In genomic region chr11:119730347-119730613, GRCh38 we compare ENCODE assay signal across 9 cellular contexts. TPM values are rescaled to one million over a fixed set of nuclear protein-coding genes. Genes with fewer than 3 reads are reported as not detected.
A peak's percentile ranks its signal among the peaks of the same experiment; 100 is the strongest.
DNase-seq lines count a peak whose midpoint lies in the region; TF ChIP-seq lines count a peak whose summit lies in the region.
"Had no signal": no experiment of that assay in that cellular context is flagged by ENCODE, and none has a peak within 500 bp of the region (broad histone marks: within the 10 kb centered on the region; RNA-seq: fewer than 3 reads in every experiment).

No MANE protein-coding gene starts in this region.

- in situ Hi-C loops in transverse colon (cut with MboI; ENCODE audit: low pct_ligation_motif_present in 1 of 4, low pct_unique_long_range_greater_than_20kb in 1 of 4, low sequenced_read_pairs in 3 of 4) = loop anchor here in 2 of 4 donors (10.0 kb wide), 1 partner anchor 55 kb away; no protein-coding TSS in a partner anchor

- H3K4me3 Mint-ChIP-seq in activated naive CD4-positive, alpha-beta T cell treated with anti-CD3 and anti-CD28 coated beads, Interleukin-2, amount 50 U/mL, for 24 hours = peak overlapping the region; percentile 73
- peak overlapping the region; percentile 59 for H3K4me3 Mint-ChIP-seq in mesothelial cell of epicardium

- H3K4me3 ChIP-seq in transverse colon = peak overlapping the region in 3 of 4 donors; percentile 65 to 91 (median 83)

- H3K27ac ChIP-seq in caudate nucleus (ENCODE audit: low read depth, low read length) (peak overlapping the region; percentile 79), transverse colon (peak overlapping the region; percentile 91 to 97 (median 93))

- H3K36me3 ChIP-seq in transverse colon = no peaks in the 10 kb centered on the region

- no peak for DNase-seq in activated naive CD4-positive, alpha-beta T cell treated with Interleukin-2 at 50 U/mL for 16 hours
- DNase-seq in caudate nucleus (lab: John Stamatoyannopoulos, UW) = no peak
- no peak for DNase-seq in mesothelial cell of epicardium (ENCODE audit: low spot score in 2 of 2, unreplicated experiment in 2 of 2)
- no peak for DNase-seq in transverse colon
- no peak for DNase-seq in NCI-H1417 (lab: John Stamatoyannopoulos, UW)
- DNase-seq in H4 (ENCODE audit: low spot score) = no peak
- no peak for DNase-seq in kidney tubule cell (ENCODE audit: low spot score)
- DNase-seq: NK-92 treated with Interleukin-12 subunit alpha and Interleukin-12 subunit beta, amount 100 ng/mL, for 24 hours had no signal

- H3K27me3 Mint-ChIP-seq in activated naive CD4-positive, alpha-beta T cell treated with anti-CD3 and anti-CD28 coated beads, Interleukin-2, amount 50 U/mL, for 24 hours = peaks cover 12% of the 10 kb centered on the region
- H3K27me3 Mint-ChIP-seq in mesothelial cell of epicardium (ENCODE audit: low read depth) = peaks cover 7% of the 10 kb centered on the region

- TF ChIP-seq CTCF in mesothelial cell of epicardium (IDR thresholded peaks at IDR 0.05; ENCODE audit: unreplicated experiment) (no peak), transverse colon (IDR thresholded peaks at IDR 0.05) (no peak)

- no peaks in the 10 kb centered on the region for H3K9me3 Mint-ChIP-seq in activated naive CD4-positive, alpha-beta T cell treated with anti-CD3 and anti-CD28 coated beads, Interleukin-2, amount 50 U/mL, for 24 hours
- no peaks in the 10 kb centered on the region for H3K9me3 Mint-ChIP-seq in mesothelial cell of epicardium

- no peaks in the 10 kb centered on the region for H3K27me3 ChIP-seq in transverse colon

- no peaks in the 10 kb centered on the region for H3K9me3 ChIP-seq in transverse colon

- WGBS in transverse colon (ENCODE audit: low coverage in 1 of 2), 2 donors = 6 to 23% methylated on average over 4 to 7 of the region's 7 CpGs

- no peaks in the 10 kb centered on the region for H3K36me3 Mint-ChIP-seq in activated naive CD4-positive, alpha-beta T cell treated with anti-CD3 and anti-CD28 coated beads, Interleukin-2, amount 50 U/mL, for 24 hours
- no peaks in the 10 kb centered on the region for H3K36me3 Mint-ChIP-seq in mesothelial cell of epicardium

- peaks cover 11 to 37% (median 28%) of the 10 kb centered on the region in 4 donors for H3K4me1 ChIP-seq in transverse colon

- H3K4me1 Mint-ChIP-seq in activated naive CD4-positive, alpha-beta T cell treated with anti-CD3 and anti-CD28 coated beads, Interleukin-2, amount 50 U/mL, for 24 hours = peaks cover 17% of the 10 kb centered on the region
- H3K4me1 Mint-ChIP-seq in mesothelial cell of epicardium = peaks cover 26% of the 10 kb centered on the region

- TF ChIP-seq EP300 in transverse colon (IDR thresholded peaks at IDR 0.05; ENCODE audit: low read depth) = no peak

- no peak overlapping the region for H3K27ac Mint-ChIP-seq in activated naive CD4-positive, alpha-beta T cell treated with anti-CD3 and anti-CD28 coated beads, Interleukin-2, amount 50 U/mL, for 24 hours
- H3K27ac Mint-ChIP-seq in mesothelial cell of epicardium = no peak overlapping the region

- intact Hi-C loops in transverse colon (cut with DNase I; ENCODE audit: low total_unique reads) = no loop called here

- TF ChIP-seq POLR2A in transverse colon (IDR thresholded peaks at IDR 0.05) = no peak

RNA-seq across cellular contexts. Expression of gene NECTIN1, which starts 1.3 kb away (rescaled TPM):
- total RNA-seq in mesothelial cell of epicardium (45.3 to 46.8 TPM (median 45.5 TPM) in 3 replicates), transverse colon (10 to 100 TPM; 11.0 to 71.2 (median 12.6) TPM)
- 6.4 and 6.6 TPM in 2 replicates for total RNA-seq in H4 (2014; rRNA removed; shearing (Covaris generic))
